ENCODE assay signal across 29 cellular contexts in the genomic region with DNA sequence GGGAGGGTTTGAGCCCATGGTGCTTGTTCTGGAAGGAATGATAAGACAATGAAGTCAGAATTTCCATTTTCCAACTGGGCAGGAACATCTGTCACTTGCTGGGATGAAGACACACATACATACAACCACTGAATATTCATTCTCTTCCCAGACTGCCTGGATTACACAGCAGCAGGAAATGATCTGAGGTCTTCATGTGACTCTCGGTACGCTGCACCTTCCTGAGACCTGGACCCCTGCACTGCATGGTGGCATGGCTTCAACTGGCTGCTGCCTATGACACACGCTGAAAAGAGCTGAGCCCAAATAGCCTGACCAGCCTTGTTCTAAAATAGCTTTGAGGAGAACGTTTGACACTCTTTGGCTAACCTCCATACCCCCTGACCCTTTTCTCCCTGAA.
DNase-seq lines count a peak whose midpoint lies in the region; ATAC-seq, FAIRE-seq and TF ChIP-seq lines count a peak whose summit lies in the region.
"Had no signal": no experiment of that assay in that cellular context is flagged by ENCODE, and none has a peak within 500 bp of the region (broad histone marks: within the 10 kb centered on the region; RNA-seq: fewer than 3 reads in every experiment).

No MANE protein-coding gene starts in this region.

- H3K9me3 Mint-ChIP-seq in endodermal cell = peaks cover 13% of the 10 kb centered on the region
- H3K9me3 Mint-ChIP-seq: activated naive CD4-positive, alpha-beta T cell treated with anti-CD3 and anti-CD28 coated beads, Interleukin-2, amount 50 U/mL, for 72 hours; activated T-helper 2 cell treated with anti-CD3 and anti-CD28 coated beads, Interferon-gamma antibody, Interleukin-2, Interleukin-4, amounts not matched to agents 10 μg/mL and 5 μg/mL and 100 μg/mL, durations not matched to agents 14 hours and 24 hours and 36 hours; CD4-positive, alpha-beta T cell; memory B cell had no signal

- peaks cover 88% of the 10 kb centered on the region for H3K36me3 Mint-ChIP-seq in endodermal cell (ENCODE audit: low read depth)

- ATAC-seq in HepG2 (no peak), aorta (ENCODE audit: low FRiP score) (peak; percentile 23)
- ATAC-seq: activated naive CD4-positive, alpha-beta T cell treated with anti-CD3 and anti-CD28 coated beads, Interleukin-2, amount 50 U/mL, for 72 hours; foreskin keratinocyte had no signal

- H3K9me3 ChIP-seq in liver (ENCODE audit: control insufficient read depth in 4 of 4, low read length in 3 of 4) (no peaks in the 10 kb centered on the region), HepG2 (ENCODE audit: low read length) (no peaks in the 10 kb centered on the region), endodermal cell (ENCODE audit: control insufficient read depth, low read length) (peaks cover 7% of the 10 kb centered on the region), mesodermal cell (ENCODE audit: control insufficient read depth, low read length) (no peaks in the 10 kb centered on the region), aorta (ENCODE audit: control insufficient read depth, low read length) (no peaks in the 10 kb centered on the region), ovary (no peaks in the 10 kb centered on the region)
- H3K9me3 ChIP-seq: esophagus muscularis mucosa, sigmoid colon had no signal

- no peak overlapping the region for H3K9ac ChIP-seq in liver (ENCODE audit: low read depth in 1 of 2, low read length in 2 of 2)
- H3K9ac ChIP-seq in HepG2 (ENCODE audit: insufficient read depth, low read depth, low read length) = no peak overlapping the region
- no peak overlapping the region for H3K9ac ChIP-seq in endodermal cell (ENCODE audit: extremely low read depth, low read length, poor library complexity, severe bottlenecking)

- no peak overlapping the region for H3K4me3 ChIP-seq in liver (ENCODE audit: low read depth in 1 of 3, low read length in 3 of 3)
- H3K4me3 ChIP-seq in HepG2 (replicated peaks in 1 of 3; ENCODE audit: insufficient read depth in 1 of 3, low read depth in 2 of 3, low read length in 3 of 3) = no peak overlapping the region
- H3K4me3 ChIP-seq in endodermal cell (ENCODE audit: low read length) = no peak overlapping the region
- H3K4me3 ChIP-seq in mesodermal cell (ENCODE audit: extremely low read depth, insufficient read depth, low read length, poor library complexity, severe bottlenecking) = no peak overlapping the region
- H3K4me3 ChIP-seq in aorta (ENCODE audit: low read length in 2 of 2) = no peak overlapping the region
- no peak overlapping the region for H3K4me3 ChIP-seq in ovary
- H3K4me3 ChIP-seq: coronary artery, esophagus muscularis mucosa, hepatocyte, sigmoid colon had no signal

- TF ChIP-seq RAD21 in liver (IDR thresholded peaks at IDR 0.05) = no peak
- no peak for TF ChIP-seq RAD21 in HepG2 (CRISPR knock-in tag; IDR thresholded peaks at IDR 0.05)

- no TSS peak for BruUV-seq in HepG2 (replicated peaks; lab: Mats Ljungman, UMichigan)

- TF ChIP-seq CTCF in liver (IDR thresholded peaks at IDR 0.05; ENCODE audit: low read depth, low read length, missing input control) = no peak
- no peak for TF ChIP-seq CTCF in HepG2 (CRISPR knock-in tag; IDR thresholded peaks at IDR 0.05)
- no peak for TF ChIP-seq CTCF in endodermal cell (conservative IDR thresholded peaks at IDR 0.05)
- no peak for TF ChIP-seq CTCF in ovary (IDR thresholded peaks at IDR 0.05)

- no peak for FAIRE-seq in HepG2 (lab: Jason Lieb, UNC)
- FAIRE-seq: bronchial epithelial cell had no signal

- in situ Hi-C loops in HepG2 (cut with HindIII; ENCODE audit: extremely low pct_ligation_motif_present, low pct_unique_long_range_greater_than_20kb) = loop anchor here (10.0 kb wide), 1 partner anchor 289 kb away; the partner anchor contains the start of gene APP

- TF ChIP-seq POLR2A in HepG2 (IDR thresholded peaks at IDR 0.05; ENCODE audit: insufficient read depth in 1 of 2, low read depth in 2 of 2, low read length in 2 of 2) = no peak
- TF ChIP-seq POLR2A in ovary (IDR thresholded peaks at IDR 0.05) = no peak

- 58% methylated on average over 4 of the region's 4 CpGs for WGBS in liver
- WGBS in HepG2 (ENCODE audit: low lambda C conversion rate) = 87% methylated on average over 2 of the region's 4 CpGs
- WGBS in endodermal cell (ENCODE audit: insufficient coverage in 1 of 2, insufficient read length in 1 of 2), 2 experiments = 94 to 96% methylated on average over 4 of the region's 4 CpGs
- 93 to 100% methylated on average over 4 of the region's 4 CpGs for WGBS in mesodermal cell (ENCODE audit: insufficient coverage in 2 of 2), 2 experiments
- 29 to 34% methylated on average over 4 of the region's 4 CpGs for WGBS in aorta, 2 donors
- WGBS in ovary, 3 donors = 68 to 76% (median 72%) methylated on average over 4 of the region's 4 CpGs

- H3K4me2 ChIP-seq in HepG2 (ENCODE audit: low read depth, low read length) = no peak overlapping the region
- H3K4me2 ChIP-seq: hepatocyte had no signal

- CTCF ChIA-PET in HepG2 (lab: Yijun Ruan, JAX; ENCODE audit: low intra/inter-chr PET ratio, low total read pairs) = no interaction called here

- H3K79me2 ChIP-seq in HepG2 (ENCODE audit: insufficient read depth, low read length) = no peaks in the 10 kb centered on the region
- H3K79me2 ChIP-seq: hepatocyte had no signal

- no peaks in the 10 kb centered on the region for H4K20me1 ChIP-seq in HepG2 (ENCODE audit: insufficient read depth, low read length)

- peaks cover 7 to 35% (median 18%) of the 10 kb centered on the region in 4 donors for H3K4me1 ChIP-seq in liver (ENCODE audit: control insufficient read depth in 4 of 4, insufficient read depth in 4 of 4, low read length in 3 of 4)
- peaks cover 44% of the 10 kb centered on the region for H3K4me1 ChIP-seq in HepG2 (ENCODE audit: insufficient read depth, low read length)
- no peaks in the 10 kb centered on the region for H3K4me1 ChIP-seq in endodermal cell (ENCODE audit: control insufficient read depth, insufficient read depth, low read length)
- H3K4me1 ChIP-seq in mesodermal cell (ENCODE audit: control insufficient read depth, insufficient read depth, low read length, poor library complexity, severe bottlenecking) = no peaks in the 10 kb centered on the region
- H3K4me1 ChIP-seq in aorta (ENCODE audit: control insufficient read depth in 1 of 2, insufficient read depth in 2 of 2, low read length in 2 of 2) = no peaks in the 10 kb centered on the region
- H3K4me1 ChIP-seq in ovary (ENCODE audit: insufficient read depth) = peaks cover 1% of the 10 kb centered on the region
- H3K4me1 ChIP-seq: foreskin keratinocyte, sigmoid colon had no signal

- no peak overlapping the region for H2AFZ ChIP-seq in HepG2 (ENCODE audit: low read length)
- H2AFZ ChIP-seq: hepatocyte had no signal

- peaks cover 0 to 6% (median 2%) of the 10 kb centered on the region in 4 donors for H3K36me3 ChIP-seq in liver (ENCODE audit: control insufficient read depth in 4 of 4, insufficient read depth in 3 of 4, low read depth in 1 of 4, low read length in 3 of 4)
- peaks cover 2 to 11% of the 10 kb centered on the region in 2 experiments; a peak in 1 of 5 replicates for H3K36me3 ChIP-seq in HepG2 (replicated peaks in 1 of 2; ENCODE audit: control insufficient read depth in 1 of 2, insufficient read depth in 2 of 2, low read length in 2 of 2)
- H3K36me3 ChIP-seq in endodermal cell (ENCODE audit: control insufficient read depth, insufficient read depth, low read length) = peaks cover 90% of the 10 kb centered on the region
- H3K36me3 ChIP-seq in mesodermal cell (ENCODE audit: control insufficient read depth, insufficient read depth, low read length) = peaks cover 88% of the 10 kb centered on the region
- H3K36me3 ChIP-seq in aorta (ENCODE audit: control insufficient read depth in 1 of 2, insufficient read depth in 2 of 2, low read length in 1 of 2) = no peaks in the 10 kb centered on the region
- no peaks in the 10 kb centered on the region for H3K36me3 ChIP-seq in ovary

- intact Hi-C loops in HepG2 (cut with micrococcal nuclease; ENCODE audit: unreplicated experiment) = no loop called here
- intact Hi-C loops in aorta (cut with DNase I) = loop anchor here in 1 of 2 donors (10.0 kb wide), 1 partner anchor 829 kb away; no protein-coding TSS in a partner anchor
- intact Hi-C loops in ovary (cut with DNase I) = loop anchor here in 2 of 4 donors (5.0 to 10.0 kb wide), 2 partner anchors 287 to 819 kb away; partner anchors contain the start of gene APP (in 1 of the 2)

- POLR2A ChIA-PET in HepG2 (lab: Yijun Ruan, JAX) = no interaction called here

- H3K27ac ChIP-seq in liver (ENCODE audit: low read depth in 1 of 2, low read length in 2 of 2) (peak overlapping the region; percentile 11 to 42), HepG2 (ENCODE audit: extremely low read length, insufficient read depth, low read length) (no peak overlapping the region), endodermal cell (ENCODE audit: low read depth, low read length) (no peak overlapping the region), mesodermal cell (ENCODE audit: low read depth, low read length, severe bottlenecking) (peak overlapping the region; percentile 70), aorta (ENCODE audit: low read depth in 1 of 2, low read length in 2 of 2) (no peak overlapping the region), ovary (no peak overlapping the region)
- H3K27ac ChIP-seq: esophagus muscularis mucosa, foreskin keratinocyte, hepatocyte, sigmoid colon had no signal

- no peaks in the 10 kb centered on the region for H3K27me3 Mint-ChIP-seq in endodermal cell (ENCODE audit: insufficient read depth)
- H3K27me3 Mint-ChIP-seq: CD4-positive, alpha-beta T cell; memory B cell had no signal

- DNase-seq in HepG2 (ENCODE audit: low spot score) = no peak
- no peak for DNase-seq in endodermal cell
- no peak for DNase-seq in aorta
- DNase-seq in ovary = no peak
- no peak for DNase-seq in DMS53 treated with DMSO at 0.1 percent for 48 hours (lab: John Stamatoyannopoulos, UW; ENCODE audit: unreplicated experiment)
- no peak for DNase-seq in germinal center (ENCODE audit: low spot score)
- DNase-seq: activated CD4-positive, alpha-beta T cell treated with anti-CD3 and anti-CD28 coated beads for 4 hours; amygdala; CD4-positive, alpha-beta T cell; DMS153; foreskin keratinocyte; HCEC 1CT; NCI-H1417; NCI-H2029; OCI-M1; posterior cingulate gyrus; sigmoid colon; stimulated activated CD4-positive, alpha-beta T cell treated with anti-CD3 and anti-CD28 coated beads, Interleukin-4, amount 100 ng/mL, for 1 hour; T-helper 2 cell; trophoblast cell had no signal

- no peak overlapping the region for H3K4me3 Mint-ChIP-seq in endodermal cell
- H3K4me3 Mint-ChIP-seq: CD4-positive, alpha-beta T cell; memory B cell had no signal

- TF ChIP-seq EP300 in HepG2 (IDR thresholded peaks at IDR 0.05; ENCODE audit: low read depth in 2 of 2, low read length in 2 of 2) (no peak), HepG2 (CRISPR knock-in tag; IDR thresholded peaks at IDR 0.05; ENCODE audit: borderline replicate concordance) (no peak), ovary (IDR thresholded peaks at IDR 0.05) (no peak)

- H3K27me3 ChIP-seq in liver (ENCODE audit: control insufficient read depth in 4 of 4, insufficient read depth in 4 of 4, low read length in 3 of 4) (no peaks in the 10 kb centered on the region), HepG2 (ENCODE audit: control insufficient read depth in 1 of 2, insufficient read depth in 2 of 2, low read length in 2 of 2) (no peaks in the 10 kb centered on the region), endodermal cell (ENCODE audit: control insufficient read depth, insufficient read depth, low read length, poor library complexity, severe bottlenecking) (no peaks in the 10 kb centered on the region), aorta (ENCODE audit: control insufficient read depth in 1 of 2, insufficient read depth in 2 of 2, low read length in 1 of 2) (no peaks in the 10 kb centered on the region), ovary (no peaks in the 10 kb centered on the region)
- H3K27me3 ChIP-seq: esophagus muscularis mucosa, foreskin keratinocyte, hepatocyte, sigmoid colon had no signal

- H3K4me1 Mint-ChIP-seq in endodermal cell = no peaks in the 10 kb centered on the region
- H3K4me1 Mint-ChIP-seq: memory B cell had no signal

- peak overlapping the region; percentile 16 for H3K27ac Mint-ChIP-seq in endodermal cell
- H3K27ac Mint-ChIP-seq: activated T-helper 2 cell treated with anti-CD3 and anti-CD28 coated beads, Interferon-gamma antibody, Interleukin-2, Interleukin-4, amounts not matched to agents 10 μg/mL and 5 μg/mL and 100 μg/mL, durations not matched to agents 14 hours and 24 hours and 36 hours; CD4-positive, alpha-beta T cell; memory B cell had no signal

Comparison
In these comparisons a context has a peak if more than half of its experiments do, and no peak if none do; other contexts are left out.
1. H3K27ac ChIP-seq: peak in liver (2 of 2) and mesodermal cell (single experiment); none in HepG2 (single experiment), endodermal cell (single experiment), aorta (0 of 2) and ovary (0 of 2).